Comparison of ENCODE assay signal across 1 cellular context in the genomic region with DNA sequence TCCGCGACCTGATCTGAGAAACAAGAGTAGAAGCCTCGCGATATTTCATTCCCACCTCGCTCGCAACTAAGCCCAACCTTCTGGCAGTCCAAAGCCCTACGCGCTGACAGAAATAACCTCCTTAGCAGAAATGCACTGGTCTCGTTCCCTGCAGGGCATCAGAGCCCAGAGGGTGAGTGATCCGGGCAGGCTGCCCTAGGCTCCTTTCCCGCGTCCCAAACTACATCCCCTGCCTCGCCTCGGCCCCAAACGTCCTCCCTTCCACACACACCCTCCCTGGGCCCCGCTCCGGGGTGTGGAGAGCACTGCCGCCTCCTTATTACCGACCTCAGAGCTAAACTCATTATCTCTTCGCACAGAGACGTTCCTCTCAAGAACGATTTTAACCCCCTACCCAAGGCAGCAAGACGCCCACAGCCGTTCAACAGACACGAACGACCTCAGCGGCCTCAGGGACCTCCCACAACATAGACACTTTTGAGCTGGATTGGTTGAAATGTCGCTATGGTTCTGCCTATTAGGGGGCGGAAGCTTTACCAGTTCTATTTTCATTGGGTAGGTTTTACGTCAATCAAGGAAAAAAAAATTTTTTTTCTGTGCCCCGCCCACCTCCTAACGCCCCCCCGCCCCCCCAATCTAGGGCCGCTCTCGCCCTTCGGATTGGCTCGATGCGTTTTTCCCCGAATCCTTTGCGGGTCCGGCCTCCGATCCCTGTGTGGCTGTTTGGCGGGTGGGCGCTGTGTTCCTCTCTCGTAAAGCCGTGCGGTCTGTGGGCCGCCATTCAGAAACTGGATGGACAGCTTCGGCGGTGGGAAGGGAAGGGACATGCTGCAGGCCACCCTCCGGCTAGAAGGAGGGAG.
TF ChIP-seq lines count a peak whose summit lies in the region.

A gene (minus strand): TSS at position 439 of the 860 bp plus-strand sequence. CDS start 95 bp downstream, at position 344.

TF ChIP-seq in HepG2, 621 proteins besides CTCF, POLR2A, EP300 and RAD21 (continued from another document and continues in another):
- TF ChIP-seq, protein P1, sequence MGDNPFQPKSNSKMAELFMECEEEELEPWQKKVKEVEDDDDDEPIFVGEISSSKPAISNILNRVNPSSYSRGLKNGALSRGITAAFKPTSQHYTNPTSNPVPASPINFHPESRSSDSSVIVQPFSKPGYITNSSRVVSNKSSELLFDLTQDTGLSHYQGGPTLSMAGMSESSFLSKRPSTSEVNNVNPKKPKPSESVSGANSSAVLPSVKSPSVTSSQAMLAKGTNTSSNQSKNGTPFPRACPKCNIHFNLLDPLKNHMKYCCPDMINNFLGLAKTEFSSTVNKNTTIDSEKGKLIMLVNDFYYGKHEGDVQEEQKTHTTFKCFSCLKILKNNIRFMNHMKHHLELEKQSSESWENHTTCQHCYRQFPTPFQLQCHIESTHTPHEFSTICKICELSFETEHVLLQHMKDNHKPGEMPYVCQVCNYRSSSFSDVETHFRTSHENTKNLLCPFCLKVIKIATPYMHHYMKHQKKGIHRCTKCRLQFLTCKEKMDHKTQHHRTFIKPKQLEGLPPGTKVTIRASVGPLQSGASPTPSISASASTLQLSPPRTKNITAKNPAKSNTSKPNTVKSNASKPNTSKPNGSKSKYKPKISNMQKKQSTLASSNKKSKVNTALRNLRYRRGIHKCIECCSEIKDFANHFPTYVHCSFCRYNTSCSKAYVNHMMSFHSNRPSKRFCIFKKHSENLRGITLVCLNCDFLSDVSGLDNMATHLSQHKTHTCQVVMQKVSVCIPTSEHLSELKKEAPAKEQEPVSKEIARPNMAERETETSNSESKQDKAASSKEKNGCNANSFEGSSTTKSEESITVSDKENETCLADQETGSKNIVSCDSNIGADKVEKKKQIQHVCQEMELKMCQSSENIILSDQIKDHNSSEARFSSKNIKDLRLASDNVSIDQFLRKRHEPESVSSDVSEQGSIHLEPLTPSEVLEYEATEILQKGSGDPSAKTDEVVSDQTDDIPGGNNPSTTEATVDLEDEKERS (CRISPR knock-in tag; IDR thresholded peaks at IDR 0.05), result peak; percentile 79; the same call in 1 of the 2 replicates
- TF ChIP-seq, protein P2, sequence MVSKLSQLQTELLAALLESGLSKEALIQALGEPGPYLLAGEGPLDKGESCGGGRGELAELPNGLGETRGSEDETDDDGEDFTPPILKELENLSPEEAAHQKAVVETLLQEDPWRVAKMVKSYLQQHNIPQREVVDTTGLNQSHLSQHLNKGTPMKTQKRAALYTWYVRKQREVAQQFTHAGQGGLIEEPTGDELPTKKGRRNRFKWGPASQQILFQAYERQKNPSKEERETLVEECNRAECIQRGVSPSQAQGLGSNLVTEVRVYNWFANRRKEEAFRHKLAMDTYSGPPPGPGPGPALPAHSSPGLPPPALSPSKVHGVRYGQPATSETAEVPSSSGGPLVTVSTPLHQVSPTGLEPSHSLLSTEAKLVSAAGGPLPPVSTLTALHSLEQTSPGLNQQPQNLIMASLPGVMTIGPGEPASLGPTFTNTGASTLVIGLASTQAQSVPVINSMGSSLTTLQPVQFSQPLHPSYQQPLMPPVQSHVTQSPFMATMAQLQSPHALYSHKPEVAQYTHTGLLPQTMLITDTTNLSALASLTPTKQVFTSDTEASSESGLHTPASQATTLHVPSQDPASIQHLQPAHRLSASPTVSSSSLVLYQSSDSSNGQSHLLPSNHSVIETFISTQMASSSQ (IDR thresholded peaks at IDR 0.05; ENCODE audit: low read depth), result no peak
- TF ChIP-seq, protein P2 (CRISPR knock-in tag; IDR thresholded peaks at IDR 0.05; ENCODE audit: borderline replicate concordance), result 0 out of 2 replicates have a peak, but pooled peaks have one; percentile 43
- TF ChIP-seq, protein P3, sequence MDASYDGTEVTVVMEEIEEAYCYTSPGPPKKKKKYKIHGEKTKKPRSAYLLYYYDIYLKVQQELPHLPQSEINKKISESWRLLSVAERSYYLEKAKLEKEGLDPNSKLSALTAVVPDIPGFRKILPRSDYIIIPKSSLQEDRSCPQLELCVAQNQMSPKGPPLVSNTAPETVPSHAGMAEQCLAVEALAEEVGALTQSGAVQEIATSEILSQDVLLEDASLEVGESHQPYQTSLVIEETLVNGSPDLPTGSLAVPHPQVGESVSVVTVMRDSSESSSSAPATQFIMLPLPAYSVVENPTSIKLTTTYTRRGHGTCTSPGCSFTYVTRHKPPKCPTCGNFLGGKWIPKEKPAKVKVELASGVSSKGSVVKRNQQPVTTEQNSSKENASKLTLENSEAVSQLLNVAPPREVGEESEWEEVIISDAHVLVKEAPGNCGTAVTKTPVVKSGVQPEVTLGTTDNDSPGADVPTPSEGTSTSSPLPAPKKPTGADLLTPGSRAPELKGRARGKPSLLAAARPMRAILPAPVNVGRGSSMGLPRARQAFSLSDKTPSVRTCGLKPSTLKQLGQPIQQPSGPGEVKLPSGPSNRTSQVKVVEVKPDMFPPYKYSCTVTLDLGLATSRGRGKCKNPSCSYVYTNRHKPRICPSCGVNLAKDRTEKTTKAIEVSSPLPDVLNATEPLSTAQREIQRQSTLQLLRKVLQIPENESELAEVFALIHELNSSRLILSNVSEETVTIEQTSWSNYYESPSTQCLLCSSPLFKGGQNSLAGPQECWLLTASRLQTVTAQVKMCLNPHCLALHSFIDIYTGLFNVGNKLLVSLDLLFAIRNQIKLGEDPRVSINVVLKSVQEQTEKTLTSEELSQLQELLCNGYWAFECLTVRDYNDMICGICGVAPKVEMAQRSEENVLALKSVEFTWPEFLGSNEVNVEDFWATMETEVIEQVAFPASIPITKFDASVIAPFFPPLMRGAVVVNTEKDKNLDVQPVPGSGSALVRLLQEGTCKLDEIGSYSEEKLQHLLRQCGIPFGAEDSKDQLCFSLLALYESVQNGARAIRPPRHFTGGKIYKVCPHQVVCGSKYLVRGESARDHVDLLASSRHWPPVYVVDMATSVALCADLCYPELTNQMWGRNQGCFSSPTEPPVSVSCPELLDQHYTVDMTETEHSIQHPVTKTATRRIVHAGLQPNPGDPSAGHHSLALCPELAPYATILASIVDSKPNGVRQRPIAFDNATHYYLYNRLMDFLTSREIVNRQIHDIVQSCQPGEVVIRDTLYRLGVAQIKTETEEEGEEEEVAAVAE (CRISPR knock-in tag; IDR thresholded peaks at IDR 0.05; ENCODE audit: borderline replicate concordance), result peak; percentile 87
- TF ChIP-seq ZNF776 (CRISPR knock-in tag; IDR thresholded peaks at IDR 0.05), result no peak; the same call in 1 of the 2 replicates
- TF ChIP-seq, protein P4, sequence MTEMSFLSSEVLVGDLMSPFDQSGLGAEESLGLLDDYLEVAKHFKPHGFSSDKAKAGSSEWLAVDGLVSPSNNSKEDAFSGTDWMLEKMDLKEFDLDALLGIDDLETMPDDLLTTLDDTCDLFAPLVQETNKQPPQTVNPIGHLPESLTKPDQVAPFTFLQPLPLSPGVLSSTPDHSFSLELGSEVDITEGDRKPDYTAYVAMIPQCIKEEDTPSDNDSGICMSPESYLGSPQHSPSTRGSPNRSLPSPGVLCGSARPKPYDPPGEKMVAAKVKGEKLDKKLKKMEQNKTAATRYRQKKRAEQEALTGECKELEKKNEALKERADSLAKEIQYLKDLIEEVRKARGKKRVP (CRISPR knock-in tag; IDR thresholded peaks at IDR 0.05), result 0 out of 4 replicates have a peak, but pooled peaks of 1 of the 2 experiments have one; percentile 49
- no peak for TF ChIP-seq ZNF383 (CRISPR knock-in tag; IDR thresholded peaks at IDR 0.05; ENCODE audit: borderline replicate concordance)
- TF ChIP-seq NCOA1 (CRISPR knock-in tag; IDR thresholded peaks at IDR 0.05), result no peak
- TF ChIP-seq, protein P5, sequence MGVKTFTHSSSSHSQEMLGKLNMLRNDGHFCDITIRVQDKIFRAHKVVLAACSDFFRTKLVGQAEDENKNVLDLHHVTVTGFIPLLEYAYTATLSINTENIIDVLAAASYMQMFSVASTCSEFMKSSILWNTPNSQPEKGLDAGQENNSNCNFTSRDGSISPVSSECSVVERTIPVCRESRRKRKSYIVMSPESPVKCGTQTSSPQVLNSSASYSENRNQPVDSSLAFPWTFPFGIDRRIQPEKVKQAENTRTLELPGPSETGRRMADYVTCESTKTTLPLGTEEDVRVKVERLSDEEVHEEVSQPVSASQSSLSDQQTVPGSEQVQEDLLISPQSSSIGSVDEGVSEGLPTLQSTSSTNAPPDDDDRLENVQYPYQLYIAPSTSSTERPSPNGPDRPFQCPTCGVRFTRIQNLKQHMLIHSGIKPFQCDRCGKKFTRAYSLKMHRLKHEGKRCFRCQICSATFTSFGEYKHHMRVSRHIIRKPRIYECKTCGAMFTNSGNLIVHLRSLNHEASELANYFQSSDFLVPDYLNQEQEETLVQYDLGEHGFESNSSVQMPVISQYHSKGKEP (CRISPR knock-in tag; IDR thresholded peaks at IDR 0.05), result 0 out of 2 replicates have a peak, but pooled peaks have one; percentile 51
- TF ChIP-seq, protein P6, sequence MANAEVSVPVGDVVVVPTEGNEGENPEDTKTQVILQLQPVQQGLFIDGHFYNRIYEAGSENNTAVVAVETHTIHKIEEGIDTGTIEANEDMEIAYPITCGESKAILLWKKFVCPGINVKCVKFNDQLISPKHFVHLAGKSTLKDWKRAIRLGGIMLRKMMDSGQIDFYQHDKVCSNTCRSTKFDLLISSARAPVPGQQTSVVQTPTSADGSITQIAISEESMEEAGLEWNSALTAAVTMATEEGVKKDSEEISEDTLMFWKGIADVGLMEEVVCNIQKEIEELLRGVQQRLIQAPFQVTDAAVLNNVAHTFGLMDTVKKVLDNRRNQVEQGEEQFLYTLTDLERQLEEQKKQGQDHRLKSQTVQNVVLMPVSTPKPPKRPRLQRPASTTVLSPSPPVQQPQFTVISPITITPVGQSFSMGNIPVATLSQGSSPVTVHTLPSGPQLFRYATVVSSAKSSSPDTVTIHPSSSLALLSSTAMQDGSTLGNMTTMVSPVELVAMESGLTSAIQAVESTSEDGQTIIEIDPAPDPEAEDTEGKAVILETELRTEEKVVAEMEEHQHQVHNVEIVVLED (CRISPR knock-in tag; IDR thresholded peaks at IDR 0.05; ENCODE audit: borderline replicate concordance), result peak; percentile 59; the same call in 1 of the 2 replicates
- TF ChIP-seq ZNF709 (CRISPR knock-in tag; IDR thresholded peaks at IDR 0.05), result peak; percentile 80; the same call in 1 of the 2 replicates
- TF ChIP-seq ZNF253 (CRISPR knock-in tag; IDR thresholded peaks at IDR 0.05; ENCODE audit: borderline replicate concordance), result peak; percentile 70; the same call in 1 of the 2 replicates
- TF ChIP-seq, protein P7, sequence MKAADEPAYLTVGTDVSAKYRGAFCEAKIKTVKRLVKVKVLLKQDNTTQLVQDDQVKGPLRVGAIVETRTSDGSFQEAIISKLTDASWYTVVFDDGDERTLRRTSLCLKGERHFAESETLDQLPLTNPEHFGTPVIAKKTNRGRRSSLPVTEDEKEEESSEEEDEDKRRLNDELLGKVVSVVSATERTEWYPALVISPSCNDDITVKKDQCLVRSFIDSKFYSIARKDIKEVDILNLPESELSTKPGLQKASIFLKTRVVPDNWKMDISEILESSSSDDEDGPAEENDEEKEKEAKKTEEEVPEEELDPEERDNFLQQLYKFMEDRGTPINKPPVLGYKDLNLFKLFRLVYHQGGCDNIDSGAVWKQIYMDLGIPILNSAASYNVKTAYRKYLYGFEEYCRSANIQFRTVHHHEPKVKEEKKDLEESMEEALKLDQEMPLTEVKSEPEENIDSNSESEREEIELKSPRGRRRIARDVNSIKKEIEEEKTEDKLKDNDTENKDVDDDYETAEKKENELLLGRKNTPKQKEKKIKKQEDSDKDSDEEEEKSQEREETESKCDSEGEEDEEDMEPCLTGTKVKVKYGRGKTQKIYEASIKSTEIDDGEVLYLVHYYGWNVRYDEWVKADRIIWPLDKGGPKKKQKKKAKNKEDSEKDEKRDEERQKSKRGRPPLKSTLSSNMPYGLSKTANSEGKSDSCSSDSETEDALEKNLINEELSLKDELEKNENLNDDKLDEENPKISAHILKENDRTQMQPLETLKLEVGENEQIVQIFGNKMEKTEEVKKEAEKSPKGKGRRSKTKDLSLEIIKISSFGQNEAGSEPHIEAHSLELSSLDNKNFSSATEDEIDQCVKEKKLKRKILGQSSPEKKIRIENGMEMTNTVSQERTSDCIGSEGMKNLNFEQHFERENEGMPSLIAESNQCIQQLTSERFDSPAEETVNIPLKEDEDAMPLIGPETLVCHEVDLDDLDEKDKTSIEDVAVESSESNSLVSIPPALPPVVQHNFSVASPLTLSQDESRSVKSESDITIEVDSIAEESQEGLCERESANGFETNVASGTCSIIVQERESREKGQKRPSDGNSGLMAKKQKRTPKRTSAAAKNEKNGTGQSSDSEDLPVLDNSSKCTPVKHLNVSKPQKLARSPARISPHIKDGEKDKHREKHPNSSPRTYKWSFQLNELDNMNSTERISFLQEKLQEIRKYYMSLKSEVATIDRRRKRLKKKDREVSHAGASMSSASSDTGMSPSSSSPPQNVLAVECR (CRISPR knock-in tag; IDR thresholded peaks at IDR 0.05; ENCODE audit: borderline replicate concordance), result peak; percentile 77; the same call in 1 of the 2 replicates
- TF ChIP-seq, protein P8, sequence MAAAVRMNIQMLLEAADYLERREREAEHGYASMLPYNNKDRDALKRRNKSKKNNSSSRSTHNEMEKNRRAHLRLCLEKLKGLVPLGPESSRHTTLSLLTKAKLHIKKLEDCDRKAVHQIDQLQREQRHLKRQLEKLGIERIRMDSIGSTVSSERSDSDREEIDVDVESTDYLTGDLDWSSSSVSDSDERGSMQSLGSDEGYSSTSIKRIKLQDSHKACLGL (CRISPR knock-in tag; IDR thresholded peaks at IDR 0.05), result peak; percentile 63; the same call in 1 of the 2 replicates
- peak; percentile 70 for TF ChIP-seq U2AF1 (optimal IDR thresholded peaks at IDR 0.05; ENCODE audit: low read depth, low read length)
- peak; percentile 89 for TF ChIP-seq BRD4 (CRISPR knock-in tag; IDR thresholded peaks at IDR 0.05)
- TF ChIP-seq KLF9 (CRISPR knock-in tag; IDR thresholded peaks at IDR 0.05; ENCODE audit: low read depth), result peak; percentile 46; the same call in 1 of the 2 replicates
- TF ChIP-seq, protein P9, sequence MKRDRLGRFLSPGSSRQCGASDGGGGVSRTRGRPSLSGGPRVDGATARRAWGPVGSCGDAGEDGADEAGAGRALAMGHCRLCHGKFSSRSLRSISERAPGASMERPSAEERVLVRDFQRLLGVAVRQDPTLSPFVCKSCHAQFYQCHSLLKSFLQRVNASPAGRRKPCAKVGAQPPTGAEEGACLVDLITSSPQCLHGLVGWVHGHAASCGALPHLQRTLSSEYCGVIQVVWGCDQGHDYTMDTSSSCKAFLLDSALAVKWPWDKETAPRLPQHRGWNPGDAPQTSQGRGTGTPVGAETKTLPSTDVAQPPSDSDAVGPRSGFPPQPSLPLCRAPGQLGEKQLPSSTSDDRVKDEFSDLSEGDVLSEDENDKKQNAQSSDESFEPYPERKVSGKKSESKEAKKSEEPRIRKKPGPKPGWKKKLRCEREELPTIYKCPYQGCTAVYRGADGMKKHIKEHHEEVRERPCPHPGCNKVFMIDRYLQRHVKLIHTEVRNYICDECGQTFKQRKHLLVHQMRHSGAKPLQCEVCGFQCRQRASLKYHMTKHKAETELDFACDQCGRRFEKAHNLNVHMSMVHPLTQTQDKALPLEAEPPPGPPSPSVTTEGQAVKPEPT (CRISPR knock-in tag; IDR thresholded peaks at IDR 0.05; ENCODE audit: low read depth), result 0 out of 2 replicates have a peak, but pooled peaks have one; percentile 55
